In the genomic region with DNA sequence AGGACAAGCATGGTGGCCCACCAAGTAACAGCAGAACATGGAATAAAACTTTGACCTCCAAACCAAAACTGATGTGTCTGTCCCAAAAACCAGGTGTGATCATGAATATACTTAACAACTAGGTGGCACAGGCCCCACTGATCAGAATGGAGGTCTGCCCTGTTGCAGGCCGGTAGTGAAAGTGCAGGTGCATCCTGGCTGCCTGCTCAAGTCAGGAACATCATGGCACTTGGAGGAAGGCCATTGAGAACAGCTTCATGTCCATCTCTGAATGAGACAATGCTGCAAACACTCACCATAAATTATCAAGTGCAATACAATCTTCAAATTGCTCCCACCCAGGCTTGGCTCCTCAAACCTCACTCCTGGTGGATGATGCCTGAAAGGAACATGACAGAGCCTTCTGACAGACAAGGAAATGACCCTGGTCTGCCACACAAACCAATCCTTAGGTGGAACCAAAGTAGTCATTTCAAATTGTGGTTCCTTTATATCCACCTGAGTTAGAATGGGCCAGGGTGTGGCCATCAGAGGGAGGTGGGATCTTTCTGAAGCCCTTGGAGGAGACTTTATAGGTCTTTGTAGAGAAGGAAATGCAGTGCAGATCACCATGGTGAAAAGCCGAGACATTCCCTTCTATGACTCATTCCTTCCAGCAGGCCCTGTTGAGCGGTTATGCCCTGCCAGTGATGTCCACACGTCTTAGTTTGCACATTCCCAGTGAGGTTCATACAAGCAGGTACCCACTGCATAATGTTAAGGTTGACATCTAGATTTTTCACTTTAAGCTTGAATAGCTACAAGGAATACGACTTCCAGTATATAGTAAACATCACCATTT, we compare ENCODE assay signal across 9 cellular contexts. TPM values are rescaled to one million over a fixed set of nuclear protein-coding genes. Genes with fewer than 3 reads are reported as not detected.
DNase-seq lines count a peak whose midpoint lies in the region; ATAC-seq, FAIRE-seq and TF ChIP-seq lines count a peak whose summit lies in the region.
"Had no signal": no experiment of that assay in that cellular context is flagged by ENCODE, and none has a peak within 500 bp of the region (broad histone marks: within the 10 kb centered on the region; RNA-seq: fewer than 3 reads in every experiment).

No MANE protein-coding gene starts in this region.

- no peak for TF ChIP-seq CTCF in omental fat pad (IDR thresholded peaks at IDR 0.05)

- DNase-seq in GM04504 (ENCODE audit: low read depth), result peak; percentile 25
- peak; percentile 77 for DNase-seq in RCC 7860 (ENCODE audit: low spot score)
- DNase-seq in epithelial cell of prostate (ENCODE audit: low read depth, low spot score), result peak; percentile 18
- DNase-seq in omental fat pad (ENCODE audit: low spot score), result no peak
- no peak for DNase-seq in GDM1 (lab: John Stamatoyannopoulos, UW)
- DNase-seq in activated CD4-positive, alpha-beta T cell treated with anti-CD3 and anti-CD28 coated beads for 4 hours, result no peak
- no peak for DNase-seq in posterior vena cava (ENCODE audit: low spot score)
- DNase-seq: activated naive CD8-positive, alpha-beta T cell treated with anti-CD3 and anti-CD28 coated beads for 36 hours had no signal

- H3K27ac ChIP-seq in epithelial cell of prostate, result no peak overlapping the region

- ATAC-seq in omental fat pad (ENCODE audit: low FRiP score) (peak; percentile 76), GM19467 (IDR thresholded peaks at IDR 0.05; ENCODE audit: unreplicated experiment) (no peak)

- FAIRE-seq in RCC 7860 (lab: Jason Lieb, UNC), result peak; percentile 55

- intact Hi-C loops in posterior vena cava (cut with DNase I), result no loop called here

RNA-seq across cellular contexts. Expression of a gene that starts 36.0 kb away (rescaled TPM):
- 10 to 100 TPM in 1 of 4 donors, 1 to 10 TPM in 3; 3.1 to 19.2 (median 4.7) TPM for total RNA-seq in omental fat pad
- total RNA-seq in posterior vena cava, result 10 to 100 TPM; 15.2 to 29.2 TPM

Comparison
In these comparisons a context has a peak if more than half of its experiments do, and no peak if none do; other contexts are left out.
1. DNase-seq: peak in GM04504 (single experiment), RCC 7860 (single experiment) and epithelial cell of prostate (single experiment); none in omental fat pad (single experiment), GDM1 (single experiment), activated CD4-positive, alpha-beta T cell treated with anti-CD3 and anti-CD28 coated beads for 4 hours (0 of 2) and posterior vena cava (single experiment).